15 cellular contexts compared by ENCODE assay signal in the genomic region with DNA sequence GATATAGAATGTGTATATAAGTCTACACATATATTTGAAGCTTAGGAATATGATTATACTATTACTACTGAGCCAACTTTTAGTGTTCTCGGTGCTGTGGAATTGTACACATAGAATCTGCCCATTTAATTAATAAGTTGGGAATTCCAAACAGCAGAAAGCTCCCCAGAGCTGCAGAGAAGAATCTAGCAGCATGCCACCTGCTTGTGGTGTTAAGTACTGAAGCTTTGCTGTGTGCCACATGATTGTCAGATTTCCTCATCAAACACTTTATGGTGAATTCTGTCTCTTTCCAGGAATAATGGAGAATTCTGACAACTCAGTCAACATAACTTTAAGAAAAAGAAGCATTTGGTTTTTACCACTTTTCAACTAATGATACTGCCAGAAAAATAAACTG.
DNase-seq lines count a peak whose midpoint lies in the region; ATAC-seq, FAIRE-seq and TF ChIP-seq lines count a peak whose summit lies in the region.
"Had no signal": no experiment of that assay in that cellular context is flagged by ENCODE, and none has a peak within 500 bp of the region (broad histone marks: within the 10 kb centered on the region; RNA-seq: fewer than 3 reads in every experiment).

No MANE protein-coding gene starts in this region.

- no peaks in the 10 kb centered on the region for H3K4me1 ChIP-seq in HepG2 (ENCODE audit: insufficient read depth, low read length)
- H3K4me1 ChIP-seq in right lobe of liver = no peaks in the 10 kb centered on the region
- peaks cover 10% of the 10 kb centered on the region for H3K4me1 ChIP-seq in astrocyte (ENCODE audit: insufficient read depth, low read length)
- H3K4me1 ChIP-seq: Peyer's patch, psoas muscle had no signal

- no peaks in the 10 kb centered on the region for H3K27me3 Mint-ChIP-seq in astrocyte (ENCODE audit: low read depth, unreplicated experiment)
- H3K27me3 Mint-ChIP-seq in CD4-positive, alpha-beta T cell = no peaks in the 10 kb centered on the region
- no peaks in the 10 kb centered on the region for H3K27me3 Mint-ChIP-seq in activated T-cell treated with anti-CD3 and anti-CD28 coated beads, Interleukin-2, amount 50 U/mL, for 4 hours (ENCODE audit: low read depth)

- no peaks in the 10 kb centered on the region for H3K27me3 ChIP-seq in HepG2 (ENCODE audit: control insufficient read depth in 1 of 2, insufficient read depth in 2 of 2, low read length in 2 of 2)
- no peaks in the 10 kb centered on the region for H3K27me3 ChIP-seq in right lobe of liver
- H3K27me3 ChIP-seq in astrocyte (ENCODE audit: insufficient read depth, low read length) = no peaks in the 10 kb centered on the region
- no peaks in the 10 kb centered on the region for H3K27me3 ChIP-seq in CD4-positive, alpha-beta T cell (ENCODE audit: control insufficient read depth, insufficient read depth, low read length)
- H3K27me3 ChIP-seq: BLaER1, esophagus muscularis mucosa, Peyer's patch had no signal

- H3K9ac ChIP-seq in HepG2 (ENCODE audit: insufficient read depth, low read depth, low read length) (no peak overlapping the region), astrocyte (ENCODE audit: low read length) (no peak overlapping the region)
- H3K9ac ChIP-seq: BLaER1 had no signal

- intact Hi-C loops in HepG2 (cut with micrococcal nuclease; ENCODE audit: unreplicated experiment) (no loop called here), right lobe of liver (cut with DNase I) (no loop called here)
- intact Hi-C loops in CD4-positive, alpha-beta T cell (cut with DNase I, micrococcal nuclease) = no loop called here

- H3K9me3 Mint-ChIP-seq in astrocyte (ENCODE audit: unreplicated experiment) = no peaks in the 10 kb centered on the region
- no peaks in the 10 kb centered on the region for H3K9me3 Mint-ChIP-seq in CD4-positive, alpha-beta T cell
- H3K9me3 Mint-ChIP-seq in activated T-cell treated with anti-CD3 and anti-CD28 coated beads, Interleukin-2, amount 50 U/mL, for 4 hours = no peaks in the 10 kb centered on the region

- no peak for TF ChIP-seq RAD21 in HepG2 (CRISPR knock-in tag; IDR thresholded peaks at IDR 0.05)

- DNase-seq in HepG2 (ENCODE audit: low spot score) = no peak
- DNase-seq in right lobe of liver = no peak
- peak; percentile 22 for DNase-seq in astrocyte (ENCODE audit: low read depth)
- peak; percentile 44 for DNase-seq in glomerular visceral epithelial cell (ENCODE audit: extremely low spot score)
- no peak for DNase-seq in caudate nucleus (lab: John Stamatoyannopoulos, UW)
- DNase-seq in CD4-positive, alpha-beta T cell = no peak
- DNase-seq in nucleus accumbens (lab: John Stamatoyannopoulos, UW) = no peak
- DNase-seq in activated T-cell treated with anti-CD3 and anti-CD28 coated beads, Interleukin-2, amount 50 U/mL, for 4 hours = no peak
- DNase-seq: anterior cingulate cortex, Peyer's patch, psoas muscle, substantia nigra had no signal

- TF ChIP-seq CTCF in HepG2 (CRISPR knock-in tag; IDR thresholded peaks at IDR 0.05) (no peak), right lobe of liver (IDR thresholded peaks at IDR 0.05) (peak in 2 of 4 donors; percentile 16 to 18), astrocyte (IDR thresholded peaks at IDR 0.05; ENCODE audit: insufficient read depth, low read depth, low read length) (no peak)
- no peak for TF ChIP-seq CTCF in CD4-positive, alpha-beta T cell (IDR thresholded peaks at IDR 0.05)

- H3K79me2 ChIP-seq in HepG2 (ENCODE audit: insufficient read depth, low read length) (no peaks in the 10 kb centered on the region), astrocyte (ENCODE audit: insufficient read depth, low read length) (peaks cover 7% of the 10 kb centered on the region)

- 81% methylated on average over 1 of the region's 1 CpG for WGBS in HepG2 (ENCODE audit: low lambda C conversion rate)
- 71% methylated on average over 1 of the region's 1 CpG for WGBS in right lobe of liver (ENCODE audit: insufficient coverage, low coverage, low lambda C conversion rate, missing lambda C conversion rate)

- TF ChIP-seq EP300 in HepG2 (IDR thresholded peaks at IDR 0.05; ENCODE audit: low read depth in 2 of 2, low read length in 2 of 2) = no peak
- TF ChIP-seq EP300 in HepG2 (CRISPR knock-in tag; IDR thresholded peaks at IDR 0.05; ENCODE audit: borderline replicate concordance) = no peak

- H3K36me3 ChIP-seq in HepG2 (replicated peaks in 1 of 2; ENCODE audit: control insufficient read depth in 1 of 2, insufficient read depth in 2 of 2, low read length in 2 of 2) (no peaks in the 10 kb centered on the region; a peak in 1 of 5 replicates), right lobe of liver (peaks cover 0 to 2% (median under 1%) of the 10 kb centered on the region in 4 donors), astrocyte (ENCODE audit: insufficient read depth, low read length) (peaks cover 28% of the 10 kb centered on the region)
- H3K36me3 ChIP-seq: BLaER1 had no signal

- H3K4me1 Mint-ChIP-seq in astrocyte (ENCODE audit: low read depth, unreplicated experiment) = peaks cover 4% of the 10 kb centered on the region
- no peaks in the 10 kb centered on the region for H3K4me1 Mint-ChIP-seq in CD4-positive, alpha-beta T cell (ENCODE audit: low read depth)
- peaks cover 1% of the 10 kb centered on the region for H3K4me1 Mint-ChIP-seq in activated T-cell treated with anti-CD3 and anti-CD28 coated beads, Interleukin-2, amount 50 U/mL, for 4 hours (ENCODE audit: low read depth)

- H3K4me3 ChIP-seq in HepG2 (replicated peaks in 1 of 3; ENCODE audit: insufficient read depth in 1 of 3, low read depth in 2 of 3, low read length in 3 of 3) (no peak overlapping the region), right lobe of liver (no peak overlapping the region), astrocyte (ENCODE audit: insufficient read depth, low read depth, low read length) (no peak overlapping the region)
- H3K4me3 ChIP-seq: BLaER1, esophagus muscularis mucosa, Peyer's patch, psoas muscle had no signal

- FAIRE-seq in HepG2 (lab: Jason Lieb, UNC) (no peak), astrocyte (lab: Jason Lieb, UNC) (no peak)
- FAIRE-seq: TTC549 had no signal

- CTCF ChIA-PET in HepG2 (lab: Yijun Ruan, JAX; ENCODE audit: low intra/inter-chr PET ratio, low total read pairs) = no interaction called here
- CTCF ChIA-PET in CD4-positive, alpha-beta T cell (lab: Charles Lee) = no interaction called here

- in situ Hi-C loops in HepG2 (cut with HindIII; ENCODE audit: extremely low pct_ligation_motif_present, low pct_unique_long_range_greater_than_20kb) = no loop called here

- H3K27ac ChIP-seq in HepG2 (ENCODE audit: extremely low read length, insufficient read depth, low read length) (no peak overlapping the region), right lobe of liver (no peak overlapping the region), astrocyte (ENCODE audit: low read depth, low read length) (peak overlapping the region; percentile 38), caudate nucleus (ENCODE audit: low read depth, low read length) (no peak overlapping the region)
- no peak overlapping the region for H3K27ac ChIP-seq in CD4-positive, alpha-beta T cell (ENCODE audit: low read depth, low read length)
- H3K27ac ChIP-seq: BLaER1, esophagus muscularis mucosa, Peyer's patch, psoas muscle had no signal

- H3K9me3 ChIP-seq in HepG2 (ENCODE audit: low read length) (no peaks in the 10 kb centered on the region), right lobe of liver (no peaks in the 10 kb centered on the region), astrocyte (ENCODE audit: insufficient read depth, low read depth, low read length) (no peaks in the 10 kb centered on the region)
- H3K9me3 ChIP-seq in CD4-positive, alpha-beta T cell (ENCODE audit: control insufficient read depth, low read length) = no peaks in the 10 kb centered on the region
- H3K9me3 ChIP-seq: esophagus muscularis mucosa, Peyer's patch, psoas muscle had no signal

- TF ChIP-seq POLR2A in HepG2 (IDR thresholded peaks at IDR 0.05; ENCODE audit: insufficient read depth in 1 of 2, low read depth in 2 of 2, low read length in 2 of 2) = no peak
- no peak for TF ChIP-seq POLR2A in right lobe of liver (IDR thresholded peaks at IDR 0.05)

- POLR2A ChIA-PET in HepG2 (lab: Yijun Ruan, JAX) = no interaction called here
- POLR2A ChIA-PET in CD4-positive, alpha-beta T cell (lab: Charles Lee) = no interaction called here

- H3K4me2 ChIP-seq in HepG2 (ENCODE audit: low read depth, low read length) (no peak overlapping the region), astrocyte (ENCODE audit: low read length) (peak overlapping the region; percentile 14)
- H3K4me2 ChIP-seq: BLaER1 had no signal

- ATAC-seq in HepG2 (peak; percentile 45; the same call in 1 of the 3 replicates), right lobe of liver (no peak)
- ATAC-seq in CD4-positive, alpha-beta T cell (ENCODE audit: poor library complexity) = no peak
- ATAC-seq in activated T-cell treated with anti-CD3 and anti-CD28 coated beads, Interleukin-2, amount 50 U/mL, for 4 hours = no peak
- ATAC-seq: psoas muscle had no signal

- H2AFZ ChIP-seq in HepG2 (ENCODE audit: low read length) = no peak overlapping the region
- H2AFZ ChIP-seq in astrocyte (ENCODE audit: low read depth, low read length) = no peak overlapping the region

- BruUV-seq in HepG2 (replicated peaks; lab: Mats Ljungman, UMichigan) = no TSS peak

- peaks cover 28% of the 10 kb centered on the region for H3K36me3 Mint-ChIP-seq in astrocyte (ENCODE audit: low read depth, unreplicated experiment)
- H3K36me3 Mint-ChIP-seq in CD4-positive, alpha-beta T cell (ENCODE audit: low read depth) = no peaks in the 10 kb centered on the region
- H3K36me3 Mint-ChIP-seq in activated T-cell treated with anti-CD3 and anti-CD28 coated beads, Interleukin-2, amount 50 U/mL, for 4 hours (ENCODE audit: insufficient read depth) = no peaks in the 10 kb centered on the region

- H4K20me1 ChIP-seq in HepG2 (ENCODE audit: insufficient read depth, low read length) = no peaks in the 10 kb centered on the region
- H4K20me1 ChIP-seq in astrocyte (ENCODE audit: insufficient read depth, low read length) = peaks cover 3% of the 10 kb centered on the region
- H4K20me1 ChIP-seq: BLaER1 had no signal

- no peak overlapping the region for H3K27ac Mint-ChIP-seq in astrocyte (ENCODE audit: unreplicated experiment)
- no peak overlapping the region for H3K27ac Mint-ChIP-seq in CD4-positive, alpha-beta T cell

- H3K4me3 Mint-ChIP-seq in astrocyte (ENCODE audit: unreplicated experiment) = no peak overlapping the region
- no peak overlapping the region for H3K4me3 Mint-ChIP-seq in CD4-positive, alpha-beta T cell
- no peak overlapping the region for H3K4me3 Mint-ChIP-seq in activated T-cell treated with anti-CD3 and anti-CD28 coated beads, Interleukin-2, amount 50 U/mL, for 4 hours

TF ChIP-seq in HepG2, 621 proteins besides CTCF, POLR2A, EP300 and RAD21:
- no peak for TF ChIP-seq FIP1L1 (IDR thresholded peaks at IDR 0.05; ENCODE audit: borderline replicate concordance, insufficient read depth, low read depth, low read length)
- no peak for TF ChIP-seq ZSCAN9 (CRISPR knock-in tag; IDR thresholded peaks at IDR 0.05; ENCODE audit: borderline replicate concordance)
- no peak for TF ChIP-seq ISL2 (CRISPR knock-in tag; IDR thresholded peaks at IDR 0.05)

Comparison
In these comparisons a context has a peak if more than half of its experiments do, and no peak if none do; other contexts are left out.
1. DNase-seq: peak in astrocyte (single experiment) and glomerular visceral epithelial cell (single experiment); none in HepG2 (single experiment), right lobe of liver (0 of 3), caudate nucleus (0 of 61), CD4-positive, alpha-beta T cell (0 of 10), nucleus accumbens (0 of 56) and activated T-cell treated with anti-CD3 and anti-CD28 coated beads, Interleukin-2, amount 50 U/mL, for 4 hours (single experiment).